9 cellular contexts compared by ENCODE assay signal in the genomic region with DNA sequence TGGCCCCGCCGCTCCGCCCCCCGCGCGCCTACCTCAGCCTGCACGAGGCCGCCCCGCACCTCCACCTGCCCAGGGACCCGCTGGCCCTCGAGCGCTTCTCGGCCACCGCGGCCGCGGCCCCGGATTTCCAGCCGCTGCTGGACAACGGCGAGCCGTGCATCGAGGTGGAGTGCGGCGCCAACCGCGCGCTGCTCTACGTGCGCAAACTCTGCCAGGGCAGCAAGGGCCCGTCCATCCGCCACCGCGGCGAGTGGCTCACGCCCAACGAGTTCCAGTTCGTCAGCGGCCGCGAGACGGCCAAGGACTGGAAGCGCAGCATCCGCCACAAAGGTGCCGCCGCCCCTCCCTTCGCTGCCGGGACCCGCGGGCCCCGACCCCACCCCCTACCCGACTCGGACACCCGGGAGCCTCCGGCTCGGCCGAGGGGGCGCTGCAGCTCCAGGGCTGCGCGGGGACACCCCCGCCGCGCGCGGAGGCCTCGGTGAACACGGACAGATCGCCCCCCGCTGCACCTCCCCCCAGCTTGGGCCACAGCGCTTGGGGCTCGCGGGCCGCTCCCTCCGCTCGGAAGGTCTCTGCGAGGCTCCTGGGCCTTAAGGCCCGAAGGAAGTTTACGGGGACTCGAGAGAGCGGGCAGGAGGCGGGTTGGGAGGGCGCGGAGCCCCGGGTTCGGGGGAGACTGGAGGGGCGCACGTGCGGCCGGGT. TPM values are rescaled to one million over a fixed set of nuclear protein-coding genes. Genes with fewer than 3 reads are reported as not detected.
A peak's percentile ranks its signal among the peaks of the same experiment; 100 is the strongest.
DNase-seq lines count a peak whose midpoint lies in the region; ATAC-seq, FAIRE-seq and TF ChIP-seq lines count a peak whose summit lies in the region.
"Had no signal": no experiment of that assay in that cellular context is flagged by ENCODE, and none has a peak within 500 bp of the region (broad histone marks: within the 10 kb centered on the region; RNA-seq: fewer than 3 reads in every experiment).

No MANE protein-coding gene starts in this region.

- H2AFZ ChIP-seq in GM23338 (peak overlapping the region; percentile 78; the same call in 1 of the 2 replicates), PC-3 (ENCODE audit: low read length) (peak overlapping the region; percentile 61; the same call in 1 of the 2 replicates)

- H3K9me3 ChIP-seq in PC-3 (ENCODE audit: low read length) (no peaks in the 10 kb centered on the region), gastrocnemius medialis (no peaks in the 10 kb centered on the region)

- BruUV-seq in PC-3 (replicated peaks; lab: Mats Ljungman, UMichigan): no TSS peak

- intact Hi-C loops in PC-3 (cut with micrococcal nuclease) (no loop called here), gastrocnemius medialis (cut with DNase I; ENCODE audit: low total_unique reads) (loop anchor here (5.0 kb wide), 1 partner anchor 78 kb away; a partner anchor contains a TSS)

- DNase-seq in GM23338 (ENCODE audit: low spot score) (peak; percentile 73), PC-3 (peak; percentile 47), fibroblast of pulmonary artery (ENCODE audit: low read depth) (peak; percentile 29), gastrocnemius medialis (no peak), GM19239 (ENCODE audit: insufficient read length, low spot score) (no peak), foreskin keratinocyte (no peak)
- no peak for DNase-seq in activated naive CD4-positive, alpha-beta T cell treated with anti-CD3 and anti-CD28 coated beads, Interleukin-2, amount 50 U/mL, for 72 hours (ENCODE audit: low spot score in 2 of 2)

- no peaks in the 10 kb centered on the region for H3K79me2 ChIP-seq in GM23338 (replicated peaks; ENCODE audit: insufficient read depth)
- H3K79me2 ChIP-seq in PC-3 (ENCODE audit: low read length): no peaks in the 10 kb centered on the region

- H3K4me3 Mint-ChIP-seq in GM23338: peak overlapping the region; percentile 53; the same call in 2 of the 3 replicates

- H3K4me2 ChIP-seq in GM23338 (peak overlapping the region; percentile 90), PC-3 (ENCODE audit: low read length) (peak overlapping the region; percentile 85)

- no peaks in the 10 kb centered on the region for H3K9me2 ChIP-seq in GM23338 (ENCODE audit: insufficient read depth)
- no peaks in the 10 kb centered on the region for H3K9me2 ChIP-seq in PC-3 (replicated peaks; ENCODE audit: low read length)

- no peak overlapping the region for H3K9ac ChIP-seq in PC-3 (ENCODE audit: low read length)

- peak; percentile 4 for ATAC-seq in GM23338
- ATAC-seq in PC-3: peak; percentile 19
- peak in 1 of 2 donors; percentile 15 for ATAC-seq in gastrocnemius medialis
- ATAC-seq in GM21737 (IDR thresholded peaks at IDR 0.05; ENCODE audit: unreplicated experiment): no peak
- ATAC-seq in foreskin keratinocyte: no peak
- no peak for ATAC-seq in activated naive CD4-positive, alpha-beta T cell treated with anti-CD3 and anti-CD28 coated beads, Interleukin-2, amount 50 U/mL, for 72 hours

- POLR2A ChIA-PET in PC-3 (lab: Charles Lee; ENCODE audit: unreplicated experiment): no interaction called here

- no peak overlapping the region for H3K27ac Mint-ChIP-seq in GM23338
- H3K27ac Mint-ChIP-seq in activated naive CD4-positive, alpha-beta T cell treated with anti-CD3 and anti-CD28 coated beads, Interleukin-2, amount 50 U/mL, for 72 hours: no peak overlapping the region

- H3K27me3 Mint-ChIP-seq in GM23338 (ENCODE audit: insufficient read depth, low read depth, poor library complexity): peaks cover 90% of the 10 kb centered on the region

- H3K4me1 ChIP-seq in GM23338 (ENCODE audit: insufficient read depth) (peaks cover 9% of the 10 kb centered on the region; the same call in 1 of the 2 replicates), PC-3 (ENCODE audit: insufficient read depth, low read length) (peaks cover 10% of the 10 kb centered on the region), gastrocnemius medialis (peaks cover 15 to 32% of the 10 kb centered on the region in 2 donors), foreskin keratinocyte (no peaks in the 10 kb centered on the region)

- no peaks in the 10 kb centered on the region for H3K9me3 Mint-ChIP-seq in GM23338
- no peaks in the 10 kb centered on the region for H3K9me3 Mint-ChIP-seq in activated naive CD4-positive, alpha-beta T cell treated with anti-CD3 and anti-CD28 coated beads, Interleukin-2, amount 50 U/mL, for 72 hours

- no peak for TF ChIP-seq POLR2A in gastrocnemius medialis (IDR thresholded peaks at IDR 0.05)

- CTCF ChIA-PET in PC-3 (lab: Charles Lee): no interaction called here

- in situ Hi-C loops in gastrocnemius medialis (cut with MboI; ENCODE audit: low sequenced_read_pairs in 4 of 4): no loop called here

- no peak overlapping the region for H3K27ac ChIP-seq in GM23338 (ENCODE audit: low read depth)
- H3K27ac ChIP-seq in PC-3 (ENCODE audit: low read length): no peak overlapping the region
- H3K27ac ChIP-seq in gastrocnemius medialis: no peak overlapping the region
- no peak overlapping the region for H3K27ac ChIP-seq in foreskin keratinocyte

- H3F3A ChIP-seq in GM23338 (replicated peaks; ENCODE audit: low read depth) (no peaks in the 10 kb centered on the region), PC-3 (ENCODE audit: low read length, unreplicated experiment) (no peaks in the 10 kb centered on the region)

- H3K4me1 Mint-ChIP-seq in GM23338: peaks cover 22% of the 10 kb centered on the region

- H3K36me3 Mint-ChIP-seq in GM23338 (ENCODE audit: low read depth): no peaks in the 10 kb centered on the region
- no peaks in the 10 kb centered on the region for H3K36me3 Mint-ChIP-seq in activated naive CD4-positive, alpha-beta T cell treated with anti-CD3 and anti-CD28 coated beads, Interleukin-2, amount 50 U/mL, for 72 hours

- TF ChIP-seq CTCF in GM23338 (conservative IDR thresholded peaks at IDR 0.05; ENCODE audit: low read depth in 2 of 2): no peak; a peak in 1 of 4 replicates
- TF ChIP-seq CTCF in PC-3 (conservative IDR thresholded peaks at IDR 0.05; ENCODE audit: low read depth, low read length): no peak
- TF ChIP-seq CTCF in fibroblast of pulmonary artery (IDR thresholded peaks at IDR 0.05; ENCODE audit: low read length, missing control alignments): no peak
- no peak for TF ChIP-seq CTCF in gastrocnemius medialis (IDR thresholded peaks at IDR 0.05 in 4 of 5, conservative IDR thresholded peaks at IDR 0.05 in 1 of 5)
- no peak for TF ChIP-seq CTCF in foreskin keratinocyte (conservative IDR thresholded peaks at IDR 0.05)

- H3K4me3 ChIP-seq in GM23338 (peak overlapping the region; percentile 58), PC-3 (ENCODE audit: low read length) (peak overlapping the region; percentile 48), fibroblast of pulmonary artery (replicated peaks; ENCODE audit: low read depth, low read length) (peak overlapping the region; percentile 31), gastrocnemius medialis (peak overlapping the region; percentile 47 to 48 (median 48))

- H3K36me3 ChIP-seq in GM23338 (ENCODE audit: insufficient read depth) (no peaks in the 10 kb centered on the region), PC-3 (ENCODE audit: low read depth, low read length) (no peaks in the 10 kb centered on the region), gastrocnemius medialis (no peaks in the 10 kb centered on the region)

- FAIRE-seq in GM19239 (lab: Jason Lieb, UNC): no peak

- H4K20me1 ChIP-seq in GM23338 (replicated peaks; ENCODE audit: insufficient read depth) (no peaks in the 10 kb centered on the region; the same call in none of the 2 replicates), PC-3 (ENCODE audit: low read length) (no peaks in the 10 kb centered on the region)

- peaks cover 100% of the 10 kb centered on the region for H3K27me3 ChIP-seq in GM23338 (ENCODE audit: insufficient read depth)
- peaks cover 67% of the 10 kb centered on the region for H3K27me3 ChIP-seq in PC-3 (ENCODE audit: low read length)
- H3K27me3 ChIP-seq in gastrocnemius medialis: peaks cover 36 to 48% (median 36%) of the 10 kb centered on the region in 3 donors
- peaks cover 100% of the 10 kb centered on the region for H3K27me3 ChIP-seq in foreskin keratinocyte

RNA-seq across cellular contexts. Expression of a gene that starts 1.0 kb away (rescaled TPM):
- 0.14 and 0.19 TPM in 2 replicates for total RNA-seq in GM23338 (2014; rRNA removed; shearing (Covaris generic))
- 0.40 and 0.47 TPM in 2 replicates for polyA plus RNA-seq in GM23338 (2016; fragmentation: Nextera tagmentation; extraction: Ambion mirVana)
- total RNA-seq in PC-3 (2014; rRNA removed): 2.7 and 5.8 TPM in 2 replicates
- under 1 TPM in 2 of 4 donors, not detected in 2; 0.17 to 0.38 TPM for total RNA-seq in gastrocnemius medialis
- not detected in 2 replicates for total RNA-seq in foreskin keratinocyte
- polyA plus RNA-seq in foreskin keratinocyte: 0.16 TPM in 1 of 2 replicates, not detected in the other
- total RNA-seq in activated naive CD4-positive, alpha-beta T cell treated with anti-CD3 and anti-CD28 coated beads, Interleukin-2, amount 50 U/mL, for 72 hours: not detected

RNA-seq across cellular contexts. Expression of a gene that starts 34.3 kb away (rescaled TPM):
- total RNA-seq in GM23338 (2014; rRNA removed; shearing (Covaris generic)): 123 and 125 TPM in 2 replicates
- 79.3 and 89.0 TPM in 2 replicates for polyA plus RNA-seq in GM23338 (2016; fragmentation: Nextera tagmentation; extraction: Ambion mirVana)
- total RNA-seq in PC-3 (2014; rRNA removed): 262 and 340 TPM in 2 replicates
- 100 to 1,000 TPM in 1 of 4 donors, 10 to 100 TPM in 3; 47.4 to 115 (median 74.2) TPM for total RNA-seq in gastrocnemius medialis
- 60.1 and 112 TPM in 2 replicates for total RNA-seq in foreskin keratinocyte
- 53.5 and 99.0 TPM in 2 replicates for polyA plus RNA-seq in foreskin keratinocyte
- 100 to 1,000 TPM in 1 of 2 donors, 10 to 100 TPM in 1; 66.3 to 112 TPM for total RNA-seq in activated naive CD4-positive, alpha-beta T cell treated with anti-CD3 and anti-CD28 coated beads, Interleukin-2, amount 50 U/mL, for 72 hours

RNA-seq across cellular contexts. Expression of a gene that starts 35.6 kb away (rescaled TPM):
- total RNA-seq in GM23338 (2014; rRNA removed; shearing (Covaris generic)): 27.8 and 37.1 TPM in 2 replicates
- polyA plus RNA-seq in GM23338 (2016; fragmentation: Nextera tagmentation; extraction: Ambion mirVana) (16.5 and 17.8 TPM in 2 replicates), foreskin keratinocyte (17.2 and 17.5 TPM in 2 replicates)
- total RNA-seq in PC-3 (2014; rRNA removed) (29.8 and 32.1 TPM in 2 replicates), gastrocnemius medialis (1 to 10 TPM; 1.3 to 5.7 (median 2.3) TPM), foreskin keratinocyte (16.4 and 16.6 TPM in 2 replicates)
- 10 to 100 TPM; 19.9 to 26.1 TPM for total RNA-seq in activated naive CD4-positive, alpha-beta T cell treated with anti-CD3 and anti-CD28 coated beads, Interleukin-2, amount 50 U/mL, for 72 hours

RNA-seq across cellular contexts. Expression of a gene that starts 41.5 kb away (rescaled TPM):
- 2.2 and 3.3 TPM in 2 replicates for total RNA-seq in GM23338 (2014; rRNA removed; shearing (Covaris generic))
- polyA plus RNA-seq in GM23338 (2016; fragmentation: Nextera tagmentation; extraction: Ambion mirVana): 0.94 and 1.4 TPM in 2 replicates
- total RNA-seq in PC-3 (2014; rRNA removed): 14.0 and 18.3 TPM in 2 replicates
- total RNA-seq in gastrocnemius medialis: under 1 TPM in 1 of 4 donors, not detected in 3; 0.23 TPM
- total RNA-seq in foreskin keratinocyte: 3.0 and 4.6 TPM in 2 replicates
- polyA plus RNA-seq in foreskin keratinocyte: 3.4 and 4.2 TPM in 2 replicates
- total RNA-seq in activated naive CD4-positive, alpha-beta T cell treated with anti-CD3 and anti-CD28 coated beads, Interleukin-2, amount 50 U/mL, for 72 hours: 1 to 10 TPM; 1.9 to 5.0 TPM

RNA-seq across cellular contexts. Expression of a gene that starts 57.1 kb away (rescaled TPM):
- not detected in 2 replicates for total RNA-seq in GM23338 (2014; rRNA removed; shearing (Covaris generic))
- polyA plus RNA-seq in GM23338 (2016; fragmentation: Nextera tagmentation; extraction: Ambion mirVana) (0.66 and 1.1 TPM in 2 replicates), foreskin keratinocyte (not detected in 2 replicates)
- total RNA-seq in PC-3 (2014; rRNA removed) (0.47 and 1.1 TPM in 2 replicates), gastrocnemius medialis (100 to 1,000 TPM in 2 of 4 donors, 10 to 100 TPM in 2; 38.9 to 218 (median 98.8) TPM), foreskin keratinocyte (not detected in 2 replicates)
- total RNA-seq in activated naive CD4-positive, alpha-beta T cell treated with anti-CD3 and anti-CD28 coated beads, Interleukin-2, amount 50 U/mL, for 72 hours: not detected
- total RNA-seq: pulmonary artery endothelial cell had no signal

Comparison
In these comparisons a context has a peak if more than half of its experiments do, and no peak if none do; other contexts are left out.
1. ATAC-seq: peak in GM23338 (single experiment) and PC-3 (single experiment); none in GM21737 (single experiment), foreskin keratinocyte (single experiment) and activated naive CD4-positive, alpha-beta T cell treated with anti-CD3 and anti-CD28 coated beads, Interleukin-2, amount 50 U/mL, for 72 hours (0 of 2).
2. DNase-seq: peak in GM23338 (single experiment), PC-3 (single experiment) and fibroblast of pulmonary artery (single experiment); none in gastrocnemius medialis (0 of 2), GM19239 (single experiment), foreskin keratinocyte (0 of 2) and activated naive CD4-positive, alpha-beta T cell treated with anti-CD3 and anti-CD28 coated beads, Interleukin-2, amount 50 U/mL, for 72 hours (0 of 2).
3. Peak in every context shown above with its lines, with median percentiles within 50 percentile points of each other: H3K4me3 ChIP-seq.